1 cellular context compared by ENCODE assay signal in the genomic region with DNA sequence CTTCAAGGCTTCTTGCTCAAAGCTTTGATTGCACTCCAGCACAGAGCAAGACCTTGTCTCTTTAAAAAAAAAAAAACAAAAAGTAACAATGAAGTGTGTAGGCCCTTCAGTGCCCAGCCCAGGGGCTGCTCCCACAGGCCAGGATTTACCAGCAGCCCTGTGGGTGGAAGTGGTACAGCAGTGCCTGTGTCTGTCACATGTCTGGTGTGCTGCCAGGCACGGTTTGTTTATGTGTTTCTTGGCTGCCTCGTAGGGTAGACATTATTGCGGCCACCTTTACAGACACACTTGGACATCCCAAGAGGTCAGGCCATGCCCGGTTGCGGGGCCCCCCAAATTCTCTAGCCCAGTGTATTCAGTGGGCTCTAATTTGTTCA.
TF ChIP-seq lines count a peak whose summit lies in the region.

No MANE protein-coding gene starts in this region.

TF ChIP-seq in HepG2, 621 proteins besides CTCF, POLR2A, EP300 and RAD21:
- TF ChIP-seq, protein P1, sequence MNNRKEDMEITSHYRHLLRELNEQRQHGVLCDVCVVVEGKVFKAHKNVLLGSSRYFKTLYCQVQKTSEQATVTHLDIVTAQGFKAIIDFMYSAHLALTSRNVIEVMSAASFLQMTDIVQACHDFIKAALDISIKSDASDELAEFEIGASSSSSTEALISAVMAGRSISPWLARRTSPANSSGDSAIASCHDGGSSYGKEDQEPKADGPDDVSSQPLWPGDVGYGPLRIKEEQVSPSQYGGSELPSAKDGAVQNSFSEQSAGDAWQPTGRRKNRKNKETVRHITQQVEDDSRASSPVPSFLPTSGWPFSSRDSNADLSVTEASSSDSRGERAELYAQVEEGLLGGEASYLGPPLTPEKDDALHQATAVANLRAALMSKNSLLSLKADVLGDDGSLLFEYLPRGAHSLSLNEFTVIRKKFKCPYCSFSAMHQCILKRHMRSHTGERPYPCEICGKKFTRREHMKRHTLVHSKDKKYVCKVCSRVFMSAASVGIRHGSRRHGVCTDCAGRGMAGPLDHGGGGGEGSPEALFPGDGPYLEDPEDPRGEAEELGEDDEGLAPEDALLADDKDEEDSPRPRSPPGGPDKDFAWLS (CRISPR knock-in tag; IDR thresholded peaks at IDR 0.05; ENCODE audit: borderline replicate concordance): no peak
- 0 out of 2 replicates have a peak, but pooled peaks have one; percentile 8 for TF ChIP-seq POLR2G (IDR thresholded peaks at IDR 0.05; ENCODE audit: low read depth, low read length)
